ENCODE assay signal across 8 cellular contexts in the genomic region with DNA sequence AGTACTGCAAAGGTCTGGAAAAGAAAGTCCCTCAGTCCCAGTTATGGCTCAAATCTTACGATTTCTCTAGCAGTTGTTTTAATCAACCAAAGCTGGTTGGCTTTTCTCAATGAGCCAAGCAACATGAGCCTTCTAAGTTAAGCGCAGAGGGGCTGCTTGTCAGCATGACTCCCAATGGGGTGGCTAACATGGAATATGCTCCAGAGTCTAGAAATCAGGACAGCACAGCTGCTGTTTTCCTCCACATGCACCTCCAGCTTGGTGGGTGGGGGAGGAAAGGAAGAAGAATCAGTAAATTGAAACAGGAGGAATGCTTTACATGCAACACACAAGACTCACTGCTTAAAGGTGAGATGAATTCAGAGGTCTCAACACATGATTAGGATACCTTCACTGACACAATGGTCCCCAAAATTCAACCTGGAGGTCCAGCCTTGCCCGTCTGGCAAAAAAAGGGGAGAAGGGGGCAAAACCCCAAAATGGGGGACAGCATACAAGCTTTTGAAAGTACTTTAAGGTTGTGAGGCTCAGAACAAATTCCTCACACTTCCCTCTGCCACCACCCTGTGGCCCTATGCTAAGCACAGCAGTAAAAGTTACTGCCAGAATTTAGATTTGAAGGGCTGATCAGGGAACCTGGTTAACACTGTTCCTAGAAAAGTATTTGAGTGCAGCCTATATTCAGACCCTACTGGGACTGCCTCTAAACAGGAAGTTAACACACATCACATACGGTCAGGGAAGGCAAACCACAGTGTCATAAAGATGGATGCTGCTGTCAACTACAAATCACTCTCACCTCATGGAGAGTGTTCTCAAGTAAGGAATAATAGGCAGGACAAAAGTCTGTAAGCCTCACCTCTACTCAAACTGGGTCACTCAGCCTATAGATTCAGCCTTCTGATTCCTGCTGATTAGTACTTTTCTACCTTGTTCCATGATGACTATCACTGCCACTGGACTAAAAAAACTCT. TPM values are rescaled to one million over a fixed set of nuclear protein-coding genes. Genes with fewer than 3 reads are reported as not detected.
DNase-seq lines count a peak whose midpoint lies in the region; ATAC-seq and TF ChIP-seq lines count a peak whose summit lies in the region.

No MANE protein-coding gene starts in this region.

- H3K4me3 ChIP-seq in DOHH2 (ENCODE audit: low read length), result peak overlapping the region; percentile 93
- H3K4me3 ChIP-seq in adrenal gland, result no peak overlapping the region
- H3K4me3 ChIP-seq in Peyer's patch, result peak overlapping the region in 1 of 4 donors; percentile 83

- H3K4me2 ChIP-seq in DOHH2 (ENCODE audit: low read length), result peak overlapping the region; percentile 94

- H3K27me3 ChIP-seq in DOHH2 (ENCODE audit: control insufficient read depth, low read length), result no peaks in the 10 kb centered on the region
- H3K27me3 ChIP-seq in adrenal gland, result no peaks in the 10 kb centered on the region
- H3K27me3 ChIP-seq in Peyer's patch, result no peaks in the 10 kb centered on the region

- H3F3A ChIP-seq in DOHH2 (ENCODE audit: control insufficient read depth, insufficient read depth), result peaks cover 3% of the 10 kb centered on the region

- TF ChIP-seq POLR2A in adrenal gland (IDR thresholded peaks at IDR 0.05) (no peak), Peyer's patch (IDR thresholded peaks at IDR 0.05) (no peak)

- H4K20me1 ChIP-seq in DOHH2 (ENCODE audit: control insufficient read depth, insufficient read depth, low read depth, low read length), result peaks cover 32% of the 10 kb centered on the region

- H3K36me3 ChIP-seq in DOHH2 (ENCODE audit: control insufficient read depth, low read length) (peaks cover 55% of the 10 kb centered on the region), adrenal gland (replicated peaks in 1 of 2) (peaks cover 0 to 4% of the 10 kb centered on the region in 2 donors), Peyer's patch (peaks cover 0 to 6% (median 0%) of the 10 kb centered on the region in 3 donors)

- TF ChIP-seq CTCF in DOHH2 (IDR thresholded peaks at IDR 0.05; ENCODE audit: low read depth, low read length, poor library complexity, severe bottlenecking) (peak; percentile 10), adrenal gland (IDR thresholded peaks at IDR 0.05) (peak in 4 of 6 experiments; percentile 25 to 30 (median 27)), Peyer's patch (IDR thresholded peaks at IDR 0.05) (peak in 2 of 6 experiments; percentile 10 to 16)

- intact Hi-C loops in adrenal gland (cut with DNase I), result loop anchor here in 1 of 2 donors (5.0 kb wide), 1 partner anchor 98 kb away; no protein-coding TSS in a partner anchor

- H3K4me1 ChIP-seq in DOHH2 (ENCODE audit: control insufficient read depth, low read length), result peaks cover 41% of the 10 kb centered on the region
- peaks cover 24 to 46% of the 10 kb centered on the region in 2 donors for H3K4me1 ChIP-seq in adrenal gland (replicated peaks in 1 of 2)
- H3K4me1 ChIP-seq in Peyer's patch, result peaks cover 0 to 37% (median 9%) of the 10 kb centered on the region in 4 donors

- peaks cover 86% of the 10 kb centered on the region for H3K79me2 ChIP-seq in DOHH2 (ENCODE audit: control insufficient read depth, low read length)

- H3K27ac ChIP-seq in DOHH2 (ENCODE audit: low read depth, low read length), result peak overlapping the region; percentile 91; the same call in 1 of the 2 replicates
- H3K27ac ChIP-seq in adrenal gland, result no peak overlapping the region
- peak overlapping the region in 1 of 4 donors; percentile 97 for H3K27ac ChIP-seq in Peyer's patch

- no peaks in the 10 kb centered on the region for H3K9me3 ChIP-seq in DOHH2 (ENCODE audit: control insufficient read depth, insufficient read depth, low read length)
- H3K9me3 ChIP-seq in adrenal gland (replicated peaks in 1 of 3), result no peaks in the 10 kb centered on the region
- no peaks in the 10 kb centered on the region for H3K9me3 ChIP-seq in Peyer's patch

- no peaks in the 10 kb centered on the region for H3K9me2 ChIP-seq in DOHH2 (replicated peaks; ENCODE audit: control insufficient read depth, low read length)

- no peak for ATAC-seq in GM21825 (IDR thresholded peaks at IDR 0.05; ENCODE audit: unreplicated experiment)

- 36 to 47% (median 46%) methylated on average over 4 of the region's 4 CpGs for WGBS in adrenal gland, 4 donors

- DNase-seq in Kasumi-1 (lab: John Stamatoyannopoulos, UW), result peak; percentile 58 to 61
- DNase-seq in adrenal gland, result peak in 1 of 7 donors; percentile 49
- peak; percentile 49 for DNase-seq in islet precursor cell
- DNase-seq in Peyer's patch, result no peak
- no peak for DNase-seq in NCI-H774 (lab: John Stamatoyannopoulos, UW)
- DNase-seq in DMS53 treated with DMSO at 0.1 percent for 48 hours (lab: John Stamatoyannopoulos, UW; ENCODE audit: unreplicated experiment), result no peak

RNA-seq across cellular contexts. Expression of gene GATAD2B, which starts 2.6 kb away (rescaled TPM):
- total RNA-seq in adrenal gland (10 to 100 TPM in 7 of 8 donors, 1 to 10 TPM in 1; 7.3 to 43.3 (median 25.9) TPM), Peyer's patch (10 to 100 TPM; 22.3 to 65.2 (median 24.7) TPM)
- polyA plus RNA-seq in adrenal gland, result 10 to 100 TPM in 1 of 3 donors, 1 to 10 TPM in 2; 3.0 to 14.2 (median 6.6) TPM

RNA-seq across cellular contexts. Expression of gene DENND4B, which starts 26.4 kb away (rescaled TPM):
- 10 to 100 TPM; 22.5 to 72.5 (median 36.7) TPM for total RNA-seq in adrenal gland
- 100 to 1,000 TPM in 1 of 3 donors, 10 to 100 TPM in 2; 14.4 to 110 (median 63.7) TPM for polyA plus RNA-seq in adrenal gland
- 100 to 1,000 TPM in 2 of 4 donors, 10 to 100 TPM in 2; 48.2 to 130 (median 91.6) TPM for total RNA-seq in Peyer's patch

RNA-seq across cellular contexts. Expression of gene CRTC2, which starts 38.2 kb away (rescaled TPM):
- total RNA-seq in adrenal gland (10 to 100 TPM; 15.3 to 53.6 (median 31.8) TPM), Peyer's patch (10 to 100 TPM; 20.0 to 42.1 (median 32.4) TPM)
- 100 to 1,000 TPM in 1 of 3 donors, 10 to 100 TPM in 2; 27.1 to 138 (median 75.0) TPM for polyA plus RNA-seq in adrenal gland

RNA-seq across cellular contexts. Expression of gene SLC39A1, which starts 43.2 kb away (rescaled TPM):
- total RNA-seq in adrenal gland (100 to 1,000 TPM in 7 of 8 donors, 10 to 100 TPM in 1; 96.5 to 173 (median 118) TPM), Peyer's patch (10 to 100 TPM; 20.6 to 73.0 (median 60.1) TPM)
- polyA plus RNA-seq in adrenal gland, result 10 to 100 TPM; 29.1 to 85.1 (median 63.9) TPM

RNA-seq across cellular contexts. Expression of gene CREB3L4, which starts 47.5 kb away (rescaled TPM):
- total RNA-seq in adrenal gland (10 to 100 TPM in 7 of 8 donors, 1 to 10 TPM in 1; 5.1 to 16.7 (median 15.0) TPM), Peyer's patch (10 to 100 TPM; 14.5 to 21.6 (median 16.6) TPM)
- polyA plus RNA-seq in adrenal gland, result 10 to 100 TPM in 2 of 3 donors, 1 to 10 TPM in 1; 6.3 to 21.8 (median 19.0) TPM

Comparison
In these comparisons a context has a peak if more than half of its experiments do, and no peak if none do; other contexts are left out.
1. DNase-seq: peak in Kasumi-1 (2 of 2) and islet precursor cell (single experiment); none in Peyer's patch (0 of 3), NCI-H774 (single experiment) and DMS53 treated with DMSO at 0.1 percent for 48 hours (single experiment).